16 cellular contexts compared by ENCODE assay signal in the genomic region with DNA sequence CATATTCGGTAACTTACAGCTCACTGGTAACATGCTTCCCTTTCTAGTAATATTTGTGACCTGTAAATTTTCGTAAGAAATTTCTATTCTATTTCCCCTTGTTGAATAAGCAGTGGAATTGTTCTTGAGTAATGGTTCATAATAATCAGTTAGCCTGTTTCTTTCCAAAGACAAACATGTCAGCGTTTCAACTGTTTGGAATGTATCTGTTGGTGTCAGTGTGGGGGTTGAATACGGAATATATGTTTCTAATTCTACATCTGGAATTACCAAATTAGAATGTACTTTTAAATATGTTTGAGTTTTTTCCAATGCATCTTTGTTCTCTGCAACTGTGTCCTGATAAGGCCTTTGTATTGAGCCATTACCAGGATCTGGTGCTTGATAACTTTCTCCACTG. TPM values are rescaled to one million over a fixed set of nuclear protein-coding genes. Genes with fewer than 3 reads are reported as not detected.
DNase-seq lines count a peak whose midpoint lies in the region; ATAC-seq, FAIRE-seq and TF ChIP-seq lines count a peak whose summit lies in the region.
"Had no signal": no experiment of that assay in that cellular context is flagged by ENCODE, and none has a peak within 500 bp of the region (broad histone marks: within the 10 kb centered on the region; RNA-seq: fewer than 3 reads in every experiment).

No MANE protein-coding gene starts in this region.

- intact Hi-C loops in spleen (cut with DNase I; ENCODE audit: low total_unique reads) = loop anchor here (10.0 kb wide), 2 partner anchors 261 to 821 kb away; a partner anchor contains a TSS
- intact Hi-C loops in kidney (cut with DNase I) = no loop called here

- ATAC-seq in HG03442 (IDR thresholded peaks at IDR 0.05; ENCODE audit: unreplicated experiment) = no peak
- ATAC-seq: activated CD8-positive, alpha-beta T cell treated with anti-CD3 and anti-CD28 coated beads, Interleukin-2, amount 10 ng/mL, durations not matched to agents 7 days and 5 days; pancreas had no signal

- WGBS in spleen, 5 donors = 84 to 94% (median 86%) methylated on average over 4 of the region's 4 CpGs

- H3K4me3 ChIP-seq in cardiac fibroblast (replicated peaks in 1 of 2; ENCODE audit: low read depth in 2 of 2, low read length in 2 of 2) = no peak overlapping the region
- H3K4me3 ChIP-seq in spleen = no peak overlapping the region
- H3K4me3 ChIP-seq in kidney (ENCODE audit: low read length in 2 of 2) = peak overlapping the region in 1 of 2 donors; percentile 4
- H3K4me3 ChIP-seq: HAP-1, pancreas had no signal

- no peak for FAIRE-seq in kidney (lab: Jason Lieb, UNC)
- FAIRE-seq: pancreas had no signal

- peaks cover 4 to 39% (median 27%) of the 10 kb centered on the region in 6 donors for H3K4me1 ChIP-seq in spleen
- peaks cover 5 to 13% of the 10 kb centered on the region in 2 donors for H3K4me1 ChIP-seq in kidney (ENCODE audit: control insufficient read depth in 1 of 2, insufficient read depth in 1 of 2, low read depth in 1 of 2, low read length in 2 of 2)

- TF ChIP-seq POLR2A in spleen (IDR thresholded peaks at IDR 0.05) = no peak

- H3K9me3 ChIP-seq in spleen (no peaks in the 10 kb centered on the region), kidney (ENCODE audit: control insufficient read depth in 1 of 2, low read length in 2 of 2) (no peaks in the 10 kb centered on the region)
- H3K9me3 ChIP-seq: HAP-1, pancreas had no signal

- DNase-seq in HS-5 (ENCODE audit: low read depth) (peak; percentile 68), cardiac fibroblast (ENCODE audit: low read depth in 2 of 2) (peak; percentile 44 to 47), iris pigment epithelial cell (ENCODE audit: low read depth) (peak; percentile 71), spleen (no peak), kidney (no peak), AG20443 (ENCODE audit: low spot score) (no peak)
- DNase-seq: activated CD8-positive, alpha-beta T cell treated with anti-CD3 and anti-CD28 coated beads, Interleukin-2, amount 10 ng/mL, durations not matched to agents 7 days and 5 days; CD4-positive, alpha-beta memory T cell; immature natural killer cell; NCI-H1694; NCI-H510A; pancreas had no signal

- no peak for TF ChIP-seq CTCF in cardiac fibroblast (IDR thresholded peaks at IDR 0.05; ENCODE audit: low read depth, low read length)
- TF ChIP-seq CTCF in spleen (IDR thresholded peaks at IDR 0.05 in 8 of 11, conservative IDR thresholded peaks at IDR 0.05 in 3 of 11) = no peak
- no peak for TF ChIP-seq CTCF in kidney (IDR thresholded peaks at IDR 0.05; ENCODE audit: borderline replicate concordance, extremely low read depth, insufficient read depth)

- H3K27me3 ChIP-seq in spleen (replicated peaks in 1 of 7) = no peaks in the 10 kb centered on the region
- H3K27me3 ChIP-seq: pancreas had no signal

- peak overlapping the region in 5 of 8 donors; percentile 89 to 93 (median 90) for H3K27ac ChIP-seq in spleen
- H3K27ac ChIP-seq in kidney (ENCODE audit: low read depth in 2 of 2, low read length in 2 of 2) = no peak overlapping the region
- H3K27ac ChIP-seq: HL-60, KMS-11, pancreas had no signal

- H3K36me3 ChIP-seq in spleen = peaks cover 0 to 5% (median 0%) of the 10 kb centered on the region in 6 donors
- no peaks in the 10 kb centered on the region for H3K36me3 ChIP-seq in kidney (ENCODE audit: control insufficient read depth in 1 of 2, insufficient read depth in 2 of 2, low read length in 2 of 2)
- H3K36me3 ChIP-seq: HAP-1, pancreas had no signal

- no peak overlapping the region for H3K9ac ChIP-seq in kidney (ENCODE audit: low read length in 2 of 2)
- H3K9ac ChIP-seq: KMS-11 had no signal

RNA-seq across cellular contexts. Expression of a gene that starts 2.0 kb away (rescaled TPM):
- total RNA-seq in spleen = 10 to 100 TPM in 4 of 7 donors, 1 to 10 TPM in 3; 6.7 to 15.0 (median 11.8) TPM
- polyA plus RNA-seq in spleen = 1 to 10 TPM; 5.2 to 7.4 (median 6.1) TPM
- total RNA-seq in kidney = 10.9 TPM
- polyA plus RNA-seq in kidney (ENCODE audit: insufficient read depth, low read depth, low replicate concordance) = 5.1 TPM

Comparison
In these comparisons a context has a peak if more than half of its experiments do, and no peak if none do; other contexts are left out.
1. DNase-seq: peak in HS-5 (single experiment), cardiac fibroblast (2 of 2) and iris pigment epithelial cell (single experiment); none in spleen (single experiment), kidney (single experiment) and AG20443 (single experiment).
2. H3K27ac ChIP-seq: peak in spleen (5 of 8); none in kidney (0 of 2).